In the genomic region with DNA sequence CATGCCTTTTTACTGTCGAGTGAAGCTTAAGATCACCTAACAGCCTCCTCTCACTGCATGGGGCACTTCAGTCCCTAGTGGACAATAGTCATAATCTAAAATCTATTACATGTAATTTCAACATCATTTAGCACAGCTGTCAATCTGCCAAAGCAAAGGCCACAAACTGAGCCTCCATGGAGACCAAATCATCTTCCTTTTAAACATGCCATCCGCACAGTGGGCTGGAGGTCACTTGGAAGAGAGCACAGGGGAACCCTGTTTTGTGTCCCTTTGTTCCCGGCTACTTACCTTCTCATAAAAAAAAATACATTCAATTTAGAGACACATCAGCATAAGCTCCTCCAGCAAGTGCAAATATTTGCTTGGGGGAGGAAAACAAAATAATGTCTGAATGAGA, we compare ENCODE assay signal across 19 cellular contexts.
A peak's percentile ranks its signal among the peaks of the same experiment; 100 is the strongest.
DNase-seq lines count a peak whose midpoint lies in the region; ATAC-seq and TF ChIP-seq lines count a peak whose summit lies in the region.
"Had no signal": no experiment of that assay in that cellular context is flagged by ENCODE, and none has a peak within 500 bp of the region (broad histone marks: within the 10 kb centered on the region; RNA-seq: fewer than 3 reads in every experiment).

No MANE protein-coding gene starts in this region.

- H3K36me3 ChIP-seq in PC-3 (ENCODE audit: low read depth, low read length) = no peaks in the 10 kb centered on the region
- no peaks in the 10 kb centered on the region for H3K36me3 ChIP-seq in neural cell (ENCODE audit: insufficient read depth, low read length)
- H3K36me3 ChIP-seq in MG63 = no peaks in the 10 kb centered on the region
- H3K36me3 ChIP-seq: colonic mucosa, Peyer's patch had no signal

- BruUV-seq in PC-3 (replicated peaks; lab: Mats Ljungman, UMichigan) = no TSS peak

- DNase-seq in HT-29 (ENCODE audit: low spot score) = peak; percentile 80
- DNase-seq in NCI-H1930 (lab: John Stamatoyannopoulos, UW) = peak; percentile 89 to 91
- peak; percentile 56 for DNase-seq in PC-3
- no peak for DNase-seq in HK-2 (ENCODE audit: unreplicated experiment)
- DNase-seq in MG63 = no peak
- DNase-seq: activated B cell treated with CpG ODN at 0.5 μM for 24 hours; activated effector memory CD4-positive, alpha-beta T cell treated with Interleukin-2 at 50 U/mL for 16 hours; aorta; colonic mucosa; erythroblast; GM23248; NCI-H524 treated with DMSO at 0.1 percent for 48 hours; nephron progenitor cell; Peyer's patch; right cardiac atrium; T-cell had no signal

- TF ChIP-seq EP300 in neural cell (conservative IDR thresholded peaks at IDR 0.05; ENCODE audit: poor library complexity, severe bottlenecking) = no peak

- H3K9me3 ChIP-seq in PC-3 (ENCODE audit: low read length) (no peaks in the 10 kb centered on the region), neural cell (ENCODE audit: low read length) (no peaks in the 10 kb centered on the region), MG63 (no peaks in the 10 kb centered on the region)
- H3K9me3 ChIP-seq: colonic mucosa, Peyer's patch had no signal

- H4K20me1 ChIP-seq in PC-3 (ENCODE audit: low read length) (no peaks in the 10 kb centered on the region), neural cell (ENCODE audit: insufficient read depth) (no peaks in the 10 kb centered on the region)

- H3K9me2 ChIP-seq in PC-3 (replicated peaks; ENCODE audit: low read length) = no peaks in the 10 kb centered on the region
- no peaks in the 10 kb centered on the region for H3K9me2 ChIP-seq in neural cell (ENCODE audit: insufficient read depth, low read length)

- no peak; the same call in 1 of the 2 replicates for TF ChIP-seq CTCF in PC-3 (conservative IDR thresholded peaks at IDR 0.05; ENCODE audit: low read depth, low read length)
- TF ChIP-seq CTCF in neural cell (IDR thresholded peaks at IDR 0.05; ENCODE audit: poor library complexity, severe bottlenecking) = peak; percentile 17

- H3K4me1 ChIP-seq in PC-3 (ENCODE audit: insufficient read depth, low read length) = 0 out of 2 replicates have a peak, but pooled peaks cover 12% of the 10 kb centered on the region
- H3K4me1 ChIP-seq: colonic mucosa, Peyer's patch had no signal

- TF ChIP-seq RAD21 in neural cell (conservative IDR thresholded peaks at IDR 0.05) = no peak

- ATAC-seq in PC-3 (peak; percentile 74), HG03457 (IDR thresholded peaks at IDR 0.05; ENCODE audit: unreplicated experiment) (no peak), GM21786 (IDR thresholded peaks at IDR 0.05; ENCODE audit: unreplicated experiment) (no peak)
- ATAC-seq: right cardiac atrium, T-cell had no signal

- H3F3A ChIP-seq in PC-3 (ENCODE audit: low read length, unreplicated experiment) (no peaks in the 10 kb centered on the region), neural cell (ENCODE audit: insufficient read depth, low read length, poor library complexity, severe bottlenecking) (peaks cover 8% of the 10 kb centered on the region)

- H3K9ac ChIP-seq in PC-3 (ENCODE audit: low read length) (no peak overlapping the region), neural cell (ENCODE audit: low read length) (peak overlapping the region; percentile 54)
- H3K9ac ChIP-seq: GM23248 had no signal

- no peak overlapping the region for H3K4me3 ChIP-seq in PC-3 (ENCODE audit: low read length)
- peak overlapping the region; percentile 30 for H3K4me3 ChIP-seq in neural cell (ENCODE audit: low read length)
- no peak overlapping the region for H3K4me3 ChIP-seq in MG63
- H3K4me3 ChIP-seq: colonic mucosa, GM23248, Peyer's patch had no signal

- intact Hi-C loops in PC-3 (cut with micrococcal nuclease) = loop anchor here (1.0 to 2.0 kb wide), 2 partner anchors 49 to 287 kb away; no protein-coding TSS in a partner anchor

- 0 out of 2 replicates have a peak overlapping the region, but pooled peaks have one; percentile 19 for H2AFZ ChIP-seq in PC-3 (ENCODE audit: low read length)
- H2AFZ ChIP-seq in neural cell (ENCODE audit: low read depth, low read length) = no peak overlapping the region
- H2AFZ ChIP-seq: GM23248 had no signal

- POLR2A ChIA-PET in PC-3 (lab: Charles Lee; ENCODE audit: unreplicated experiment) = interaction anchor here (0.6 kb wide), 2 partner anchors 10 to 501 kb away, joined by 3 read pairs; no protein-coding TSS in a partner anchor

- CTCF ChIA-PET in PC-3 (lab: Charles Lee) = interaction anchor here (0.7 kb wide), 1 partner anchor 86 kb away, joined by 3 read pairs; no protein-coding TSS in a partner anchor

- H3K4me2 ChIP-seq in PC-3 (ENCODE audit: low read length) (peak overlapping the region; percentile 68), neural cell (ENCODE audit: low read length) (peak overlapping the region; percentile 6)

- H3K79me2 ChIP-seq in PC-3 (ENCODE audit: low read length) (no peaks in the 10 kb centered on the region), neural cell (replicated peaks; ENCODE audit: insufficient read depth, low read length) (no peaks in the 10 kb centered on the region)

- H3K27me3 ChIP-seq in PC-3 (ENCODE audit: low read length) (no peaks in the 10 kb centered on the region), neural cell (ENCODE audit: insufficient read depth, low read depth, low read length) (no peaks in the 10 kb centered on the region), MG63 (no peaks in the 10 kb centered on the region)
- H3K27me3 ChIP-seq: colonic mucosa, Peyer's patch had no signal

- H3K27ac ChIP-seq in PC-3 (ENCODE audit: low read length) = peak overlapping the region; percentile 18; the same call in 1 of the 2 replicates
- H3K27ac ChIP-seq in neural cell (ENCODE audit: low read length) = peak overlapping the region; percentile 90
- H3K27ac ChIP-seq: colonic mucosa, GM23248, Peyer's patch had no signal

TF ChIP-seq in neural cell, 6 proteins besides CTCF, POLR2A, EP300 and RAD21:
- TF ChIP-seq POLR2AphosphoS5 (IDR thresholded peaks at IDR 0.05) (peak; percentile 72), MXI1 (conservative IDR thresholded peaks at IDR 0.05; ENCODE audit: poor library complexity, severe bottlenecking) (no peak), TAF1 (IDR thresholded peaks at IDR 0.05; ENCODE audit: low read depth) (no peak)

Comparison
In these comparisons a context has a peak if more than half of its experiments do, and no peak if none do; other contexts are left out.
1. DNase-seq: peak in HT-29 (single experiment), NCI-H1930 (2 of 2) and PC-3 (single experiment); none in HK-2 (single experiment) and MG63 (single experiment).